In genomic region chr5:110177729-110178128, GRCh38 we compare ENCODE assay signal across 18 cellular contexts.
A peak's percentile ranks its signal among the peaks of the same experiment; 100 is the strongest.
DNase-seq lines count a peak whose midpoint lies in the region; ATAC-seq and TF ChIP-seq lines count a peak whose summit lies in the region.
"Had no signal": no experiment of that assay in that cellular context is flagged by ENCODE, and none has a peak within 500 bp of the region (broad histone marks: within the 10 kb centered on the region; RNA-seq: fewer than 3 reads in every experiment).

No MANE protein-coding gene starts in this region.

- no peaks in the 10 kb centered on the region for H3K36me3 Mint-ChIP-seq in progenitor cell of endocrine pancreas (ENCODE audit: insufficient read depth)
- H3K36me3 Mint-ChIP-seq: IgD-negative memory B cell had no signal

- H3K9me2 ChIP-seq in MM.1S (replicated peaks; ENCODE audit: insufficient read depth, low read length): no peaks in the 10 kb centered on the region

- H3K27me3 ChIP-seq in MM.1S (replicated peaks; ENCODE audit: insufficient read depth, low read length) (no peaks in the 10 kb centered on the region), left lung (no peaks in the 10 kb centered on the region)

- no peak overlapping the region for H3K4me3 ChIP-seq in MM.1S (ENCODE audit: low read length)
- no peak overlapping the region for H3K4me3 ChIP-seq in left lung

- intact Hi-C loops in left lung (cut with DNase I): no loop called here

- H3K36me3 ChIP-seq in MM.1S (replicated peaks; ENCODE audit: insufficient read depth, low read length) (no peaks in the 10 kb centered on the region), left lung (no peaks in the 10 kb centered on the region)

- H3K9me3 Mint-ChIP-seq in progenitor cell of endocrine pancreas (ENCODE audit: low read depth): no peaks in the 10 kb centered on the region

- H3K27ac ChIP-seq in MM.1S (ENCODE audit: low read length): no peak overlapping the region
- H3K27ac ChIP-seq in left lung: no peak overlapping the region
- H3K27ac ChIP-seq: C4-2B had no signal

- no peak overlapping the region for H3K9ac ChIP-seq in MM.1S (ENCODE audit: low read length)

- TF ChIP-seq CTCF in MM.1S (IDR thresholded peaks at IDR 0.05; ENCODE audit: low read length) (no peak), left lung (IDR thresholded peaks at IDR 0.05) (no peak), progenitor cell of endocrine pancreas (IDR thresholded peaks at IDR 0.05; ENCODE audit: unreplicated experiment) (no peak)

- H2AFZ ChIP-seq in MM.1S (ENCODE audit: low read length): no peak overlapping the region

- H3K4me1 Mint-ChIP-seq in progenitor cell of endocrine pancreas (ENCODE audit: low read depth): peaks cover 2% of the 10 kb centered on the region
- H3K4me1 Mint-ChIP-seq: IgD-negative memory B cell had no signal

- H3K79me2 ChIP-seq in MM.1S (ENCODE audit: low read length): no peaks in the 10 kb centered on the region

- no peak overlapping the region for H3K4me3 Mint-ChIP-seq in progenitor cell of endocrine pancreas (ENCODE audit: low read depth)
- H3K4me3 Mint-ChIP-seq: CD4-positive, alpha-beta T cell; HFFc6; IgD-negative memory B cell had no signal

- no peaks in the 10 kb centered on the region for H3K27me3 Mint-ChIP-seq in progenitor cell of endocrine pancreas
- H3K27me3 Mint-ChIP-seq: CD4-positive, alpha-beta T cell; IgD-negative memory B cell had no signal

- H3K9me3 ChIP-seq in MM.1S (replicated peaks; ENCODE audit: insufficient read depth, low read length) (no peaks in the 10 kb centered on the region), left lung (no peaks in the 10 kb centered on the region)
- H3K9me3 ChIP-seq: Caco-2 had no signal

- H3K4me1 ChIP-seq in MM.1S (ENCODE audit: low read length) (no peaks in the 10 kb centered on the region), left lung (no peaks in the 10 kb centered on the region)
- H3K4me1 ChIP-seq: Caco-2 had no signal

- DNase-seq in Ammon's horn (ENCODE audit: low spot score): peak; percentile 11
- peak; percentile 48 for DNase-seq in MM.1S
- no peak for DNase-seq in left lung
- peak; percentile 8 for DNase-seq in pons (ENCODE audit: low spot score)
- DNase-seq in progenitor cell of endocrine pancreas (ENCODE audit: low spot score, unreplicated experiment): no peak
- DNase-seq: ACHN; Caco-2; CD4-positive, alpha-beta T cell; DMS79 treated with DMSO at 0.1 percent for 48 hours; GF-D8; GOT3; H7; HFFc6 had no signal

- ATAC-seq in left lung (peak; percentile 38), HG02938 (IDR thresholded peaks at IDR 0.05; ENCODE audit: unreplicated experiment) (no peak)
- ATAC-seq: HCT116, HepG2 had no signal

- no peak overlapping the region for H3K27ac Mint-ChIP-seq in progenitor cell of endocrine pancreas
- H3K27ac Mint-ChIP-seq: CD4-positive, alpha-beta T cell; HFFc6; IgD-negative memory B cell had no signal

- no peaks in the 10 kb centered on the region for H3F3A ChIP-seq in MM.1S (ENCODE audit: insufficient read depth, low read length)

- no peaks in the 10 kb centered on the region for H4K20me1 ChIP-seq in MM.1S (ENCODE audit: insufficient read depth, low read length)

- H3K4me2 ChIP-seq in MM.1S (ENCODE audit: low read depth, low read length): no peak overlapping the region

Comparison
In these comparisons a context has a peak if more than half of its experiments do, and no peak if none do; other contexts are left out.
1. DNase-seq: peak in Ammon's horn (single experiment), MM.1S (single experiment) and pons (single experiment); none in left lung (0 of 2) and progenitor cell of endocrine pancreas (single experiment).